In genomic region chr7:17331891-17332501, GRCh38 we compare ENCODE assay signal across 18 cellular contexts. TPM values are rescaled to one million over a fixed set of nuclear protein-coding genes. Genes with fewer than 3 reads are reported as not detected.
DNase-seq lines count a peak whose midpoint lies in the region; ATAC-seq, FAIRE-seq and TF ChIP-seq lines count a peak whose summit lies in the region.
"Had no signal": no experiment of that assay in that cellular context is flagged by ENCODE, and none has a peak within 500 bp of the region (broad histone marks: within the 10 kb centered on the region; RNA-seq: fewer than 3 reads in every experiment).

No MANE protein-coding gene starts in this region.

- H2BK120ac ChIP-seq in IMR-90 (ENCODE audit: low read depth, low read length): no peak overlapping the region

- no peak for ATAC-seq in IMR-90 (ENCODE audit: low read depth)
- ATAC-seq in WTC11: no peak

- H2AK5ac ChIP-seq in IMR-90 (ENCODE audit: low read depth, low read length): no peak overlapping the region; the same call in 1 of the 2 replicates

- no TSS peak for BruUV-seq in IMR-90 (replicated peaks; lab: Mats Ljungman, UMichigan)

- no peaks in the 10 kb centered on the region for H4K20me1 ChIP-seq in IMR-90 (ENCODE audit: insufficient read depth, low read length)

- H3K36me3 ChIP-seq in IMR-90 (ENCODE audit: control insufficient read depth, insufficient read depth, low read length): peaks cover 6% of the 10 kb centered on the region
- peaks cover 6 to 30% of the 10 kb centered on the region in 2 donors for H3K36me3 ChIP-seq in thyroid gland
- peaks cover 3 to 17% of the 10 kb centered on the region in 2 donors for H3K36me3 ChIP-seq in small intestine (ENCODE audit: control insufficient read depth in 2 of 2, insufficient read depth in 2 of 2, low read length in 2 of 2)
- H3K36me3 ChIP-seq: HAP-1 had no signal

- peak overlapping the region in 1 of 2 experiments; percentile 42; a peak in 1 of 4 replicates for H4K8ac ChIP-seq in IMR-90 (ENCODE audit: low read depth in 2 of 2, low read length in 2 of 2)

- H3K4me1 ChIP-seq in IMR-90 (ENCODE audit: control insufficient read depth, insufficient read depth, low read length) (no peaks in the 10 kb centered on the region; the same call in 1 of the 2 replicates), thyroid gland (no peaks in the 10 kb centered on the region), small intestine (ENCODE audit: control insufficient read depth in 2 of 2, insufficient read depth in 1 of 2, low read depth in 1 of 2, low read length in 1 of 2) (no peaks in the 10 kb centered on the region)
- H3K4me1 ChIP-seq: HAP-1 had no signal

- H3K4me3 Mint-ChIP-seq in WTC11: no peak overlapping the region
- H3K4me3 Mint-ChIP-seq: B cell; CD4-positive, alpha-beta T cell; HFFc6 had no signal

- 0 out of 2 replicates have a peak overlapping the region, but pooled peaks have one; percentile 11 for H3K23ac ChIP-seq in IMR-90 (ENCODE audit: low read depth, low read length)

- peak; percentile 29 for DNase-seq in IMR-90
- no peak for DNase-seq in WTC11 (ENCODE audit: low spot score)
- DNase-seq in fibroblast of mammary gland (ENCODE audit: low read depth): peak; percentile 32
- DNase-seq in thyroid gland: no peak
- DNase-seq in Kasumi-1 (lab: John Stamatoyannopoulos, UW): no peak
- DNase-seq in small intestine: no peak
- DNase-seq: 8988T; C1 segment of cervical spinal cord; Calu3; CD4-positive, alpha-beta T cell; DMS 273 treated with DMSO at 0.1 percent for 48 hours; GOT3; HFFc6 had no signal

- H3K36me3 Mint-ChIP-seq in WTC11: peaks cover 11% of the 10 kb centered on the region; the same call in 1 of the 2 replicates

- H3K4me3 ChIP-seq in IMR-90 (ENCODE audit: insufficient read depth, low read depth, low read length): no peak overlapping the region
- no peak overlapping the region for H3K4me3 ChIP-seq in fibroblast of mammary gland (ENCODE audit: control insufficient read depth, low read depth, low read length)
- no peak overlapping the region for H3K4me3 ChIP-seq in thyroid gland (replicated peaks in 1 of 3)
- H3K4me3 ChIP-seq in small intestine (ENCODE audit: low read depth in 1 of 2, low read length in 2 of 2): no peak overlapping the region
- H3K4me3 ChIP-seq: HAP-1 had no signal

- no CpG with 5 or more reads among the region's 2 CpGs for WGBS in IMR-90 (ENCODE audit: extremely low coverage in 2 of 2, insufficient read length in 1 of 2), 2 experiments
- WGBS in thyroid gland, 2 donors: 96 to 97% methylated on average over 2 of the region's 2 CpGs
- 88 to 98% (median 94%) methylated on average over 2 of the region's 2 CpGs for WGBS in small intestine, 3 donors

- no peak overlapping the region for H3K4me2 ChIP-seq in IMR-90 (ENCODE audit: low read depth, low read length)

- no peak overlapping the region for H2AK9ac ChIP-seq in IMR-90 (replicated peaks; ENCODE audit: low read depth, low read length, poor library complexity)

- no peak for TF ChIP-seq RAD21 in IMR-90 (IDR thresholded peaks at IDR 0.05; ENCODE audit: low read length)

- TF ChIP-seq CTCF in IMR-90 (conservative IDR thresholded peaks at IDR 0.05; ENCODE audit: low read depth, low read length): no peak
- no peak for TF ChIP-seq CTCF in WTC11 (IDR thresholded peaks at IDR 0.05)
- no peak for TF ChIP-seq CTCF in fibroblast of mammary gland (conservative IDR thresholded peaks at IDR 0.05; ENCODE audit: control insufficient read depth, insufficient read depth, low read depth, low read length)
- no peak for TF ChIP-seq CTCF in thyroid gland (IDR thresholded peaks at IDR 0.05)

- H2BK20ac ChIP-seq in IMR-90 (ENCODE audit: low read depth, low read length): no peak overlapping the region; the same call in 1 of the 2 replicates

- H3K27ac ChIP-seq in IMR-90 (ENCODE audit: insufficient read depth, low read length): no peak overlapping the region
- no peak overlapping the region for H3K27ac ChIP-seq in thyroid gland
- no peak overlapping the region for H3K27ac ChIP-seq in small intestine (ENCODE audit: low read depth in 1 of 2, low read length in 1 of 2)

- no peak overlapping the region for H4K91ac ChIP-seq in IMR-90 (ENCODE audit: insufficient read depth, low read depth, low read length)

- no peak overlapping the region for H3K9ac ChIP-seq in IMR-90 (ENCODE audit: low read depth, low read length)

- POLR2A ChIA-PET in IMR-90 (lab: Charles Lee; ENCODE audit: unreplicated experiment): no interaction called here
- POLR2A ChIA-PET in WTC11 (lab: Charles Lee): no interaction called here

- intact Hi-C loops in IMR-90 (cut with micrococcal nuclease): no loop called here
- intact Hi-C loops in thyroid gland (cut with DNase I): no loop called here

- H3K27me3 ChIP-seq in IMR-90 (ENCODE audit: control insufficient read depth, insufficient read depth, low read length) (no peaks in the 10 kb centered on the region), thyroid gland (no peaks in the 10 kb centered on the region), small intestine (ENCODE audit: control insufficient read depth in 2 of 2, insufficient read depth in 2 of 2, low read length in 2 of 2) (no peaks in the 10 kb centered on the region)

- peaks cover 4% of the 10 kb centered on the region for H3K4me1 Mint-ChIP-seq in WTC11
- H3K4me1 Mint-ChIP-seq: B cell had no signal

- no peak overlapping the region for H2AFZ ChIP-seq in IMR-90 (replicated peaks; ENCODE audit: low read length, poor library complexity)

- H3K9me3 ChIP-seq in IMR-90 (ENCODE audit: control insufficient read depth, insufficient read depth, low read length): no peaks in the 10 kb centered on the region
- no peaks in the 10 kb centered on the region for H3K9me3 ChIP-seq in thyroid gland
- no peaks in the 10 kb centered on the region for H3K9me3 ChIP-seq in small intestine (ENCODE audit: control insufficient read depth, low read depth)
- H3K9me3 ChIP-seq: HAP-1 had no signal

- H3K56ac ChIP-seq in IMR-90 (ENCODE audit: extremely low read depth, insufficient read depth, low read length): no peak overlapping the region

- H3K9me1 ChIP-seq in IMR-90 (ENCODE audit: insufficient read depth, low read length): no peaks in the 10 kb centered on the region

- CTCF ChIA-PET in IMR-90 (lab: Yijun Ruan, JAX) (interaction anchor here (1.1 to 1.5 kb wide), 2 partner anchors 9 to 76 kb away, joined by 3 to 7 read pairs; no protein-coding TSS in a partner anchor), WTC11 (lab: Charles Lee) (no interaction called here)

- TF ChIP-seq POLR2A in IMR-90 (IDR thresholded peaks at IDR 0.05; ENCODE audit: low read depth, low read length) (no peak), thyroid gland (IDR thresholded peaks at IDR 0.05) (no peak)

- H3K27me3 Mint-ChIP-seq in WTC11 (ENCODE audit: low read depth): no peaks in the 10 kb centered on the region
- H3K27me3 Mint-ChIP-seq: B cell; CD4-positive, alpha-beta T cell had no signal

- H4K5ac ChIP-seq in IMR-90 (ENCODE audit: low read depth, low read length): no peak overlapping the region

- dilution Hi-C loops in IMR-90 (cut with HindIII; ENCODE audit: low sequenced_read_pairs, unreplicated experiment): no loop called here

- no peak overlapping the region for H3K18ac ChIP-seq in IMR-90 (ENCODE audit: low read depth, low read length)

- in situ Hi-C loops in IMR-90 (cut with MboI; ENCODE audit: low sequenced_read_pairs): no loop called here

- H3K79me1 ChIP-seq in IMR-90 (ENCODE audit: low read depth in 1 of 2, low read length in 2 of 2): peaks cover 7 to 11% of the 10 kb centered on the region in 2 experiments

- FAIRE-seq in A204.1 (lab: Jason Lieb, UNC) (peak; percentile 62), small intestine (lab: Jason Lieb, UNC) (no peak)
- FAIRE-seq: GM12891, HTR-8/SVneo had no signal

- H3K4ac ChIP-seq in IMR-90 (ENCODE audit: low read depth, low read length): no peak overlapping the region

- H3K14ac ChIP-seq in IMR-90 (replicated peaks; ENCODE audit: low read depth, low read length): no peak overlapping the region

- no peak overlapping the region for H3K27ac Mint-ChIP-seq in WTC11
- H3K27ac Mint-ChIP-seq: B cell; CD4-positive, alpha-beta T cell; HFFc6 had no signal

- H3K9me3 Mint-ChIP-seq in WTC11: no peaks in the 10 kb centered on the region
- H3K9me3 Mint-ChIP-seq: CD4-positive, alpha-beta T cell; HFFc6 had no signal

- H2BK15ac ChIP-seq in IMR-90 (ENCODE audit: low read depth, low read length): no peak overlapping the region

- peak overlapping the region; percentile 57 for H2BK5ac ChIP-seq in IMR-90 (ENCODE audit: low read depth, low read length, poor library complexity, severe bottlenecking)

TF ChIP-seq in IMR-90, 13 proteins besides CTCF, POLR2A, EP300 and RAD21:
- TF ChIP-seq SMC3 (IDR thresholded peaks at IDR 0.05; ENCODE audit: low read depth, low read length): no peak
- TF ChIP-seq RCOR1 (IDR thresholded peaks at IDR 0.05; ENCODE audit: insufficient replicate concordance, low read length): no peak

TF ChIP-seq in WTC11, 78 proteins besides CTCF, POLR2A, EP300 and RAD21:
- TF ChIP-seq HMGA2 (CRISPR knock-in tag; IDR thresholded peaks at IDR 0.05) (peak; percentile 90), NFE2L1 (CRISPR knock-in tag; IDR thresholded peaks at IDR 0.05) (no peak)

RNA-seq across cellular contexts. Expression of gene AHR, which starts 33.5 kb away (rescaled TPM):
- total RNA-seq in IMR-90 (2012; rRNA removed) (55.2 and 67.2 TPM in 2 replicates), WTC11 (2021) (5.8 to 9.8 TPM (median 7.1 TPM) in 3 replicates), thyroid gland (100 to 1,000 TPM in 1 of 4 donors, 10 to 100 TPM in 3; 68.3 to 127 (median 84.7) TPM)
- polyA plus RNA-seq in IMR-90 (2012; rRNA removed) (6.5 and 6.9 TPM in 2 replicates), small intestine (10 to 100 TPM; 10.1 to 13.2 (median 11.6) TPM)
- polyA plus RNA-seq in IMR-90 (2012; cell fraction: cytosol; rRNA removed): 1.9 TPM in 2 replicates
- polyA plus RNA-seq in IMR-90 (2012; cell fraction: nucleus; rRNA removed; ENCODE audit: low replicate concordance): 2.3 and 12.8 TPM in 2 replicates

Comparison
In these comparisons a context has a peak if more than half of its experiments do, and no peak if none do; other contexts are left out.
1. DNase-seq: peak in IMR-90 (single experiment) and fibroblast of mammary gland (single experiment); none in WTC11 (single experiment), thyroid gland (0 of 2), Kasumi-1 (0 of 2) and small intestine (single experiment).